8 cellular contexts compared by ENCODE assay signal in the genomic region with DNA sequence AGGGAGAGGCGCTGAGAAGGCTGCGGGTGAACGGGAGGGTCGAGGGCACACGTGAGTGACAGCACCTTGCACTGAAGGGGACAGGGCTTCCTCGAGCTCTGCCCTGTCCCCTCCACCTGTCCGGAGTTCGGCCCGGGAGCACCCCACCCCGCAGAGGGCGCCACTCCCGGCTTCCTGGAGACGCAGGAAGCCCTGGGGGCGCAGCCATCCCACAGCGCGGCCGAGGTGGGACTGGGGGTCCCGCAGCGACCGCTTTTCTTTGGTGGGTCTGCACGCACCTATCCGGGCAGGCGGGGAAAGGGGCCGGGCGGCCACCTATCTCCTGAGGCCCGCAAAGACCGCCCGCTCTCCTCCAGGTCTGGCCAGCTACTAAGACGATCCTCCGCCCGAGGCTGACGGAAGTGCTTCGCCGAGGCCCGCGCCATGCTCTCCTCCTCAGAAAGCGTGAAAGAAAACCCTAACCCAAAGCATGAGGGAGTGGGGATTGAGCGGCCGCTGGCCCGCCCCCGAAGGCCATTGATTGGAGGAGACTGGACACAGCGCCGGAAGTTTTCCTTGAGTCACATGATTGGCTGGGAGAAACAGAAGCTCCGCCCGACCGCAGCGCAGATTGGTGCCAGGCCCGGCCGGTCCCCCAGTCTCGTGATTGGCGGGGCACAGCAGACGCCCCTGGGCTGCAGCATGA. TPM values are rescaled to one million over a fixed set of nuclear protein-coding genes. Genes with fewer than 3 reads are reported as not detected.
DNase-seq lines count a peak whose midpoint lies in the region; ATAC-seq and TF ChIP-seq lines count a peak whose summit lies in the region.

No MANE protein-coding gene starts in this region.

- H3K4me1 ChIP-seq in right atrium auricular region: peaks cover 0 to 29% of the 10 kb centered on the region in 2 donors
- H3K4me1 ChIP-seq in psoas muscle: peaks cover 24% of the 10 kb centered on the region
- no peaks in the 10 kb centered on the region for H3K4me1 ChIP-seq in uterus

- POLR2A ChIA-PET in T-cell (lab: Charles Lee): interaction anchor here (0.6 to 1.1 kb wide), 6 partner anchors 20 to 1003 kb away, joined by 3 to 9 read pairs (median 4); partner anchors contain the start of genes DDX19A (in 2 of the 2), AARS1 (in 1 of the 2) and FCSK (in 1 of the 2)

- peak overlapping the region; percentile 95 for H3K27ac Mint-ChIP-seq in T-cell

- peak overlapping the region; percentile 82 to 94 (median 91) for H3K4me3 Mint-ChIP-seq in T-cell

- CTCF ChIA-PET in T-cell (lab: Charles Lee): interaction anchor here (0.5 to 1.5 kb wide), 10 partner anchors 13 to 619 kb away, joined by 3 to 6 read pairs (median 4); partner anchors contain the start of genes DDX19A (in 1 of the 2) and ST3GAL2 (in 1 of the 2)

- H3K27me3 ChIP-seq in right atrium auricular region: no peaks in the 10 kb centered on the region
- no peaks in the 10 kb centered on the region for H3K27me3 ChIP-seq in psoas muscle (ENCODE audit: insufficient read depth in 3 of 3, low read length in 2 of 3)
- no peaks in the 10 kb centered on the region for H3K27me3 ChIP-seq in uterus

- peaks cover 11% of the 10 kb centered on the region for H3K36me3 Mint-ChIP-seq in T-cell

- TF ChIP-seq CTCF in GM12875 (IDR thresholded peaks at IDR 0.05; ENCODE audit: borderline replicate concordance, insufficient read depth, low read depth, low read length): peak; percentile 33
- TF ChIP-seq CTCF in right atrium auricular region (IDR thresholded peaks at IDR 0.05): peak in 1 of 2 donors; percentile 59
- peak; percentile 34 for TF ChIP-seq CTCF in psoas muscle (IDR thresholded peaks at IDR 0.05)
- TF ChIP-seq CTCF in uterus (IDR thresholded peaks at IDR 0.05): peak; percentile 14 to 38 (median 26)

- H3K9me3 ChIP-seq in right atrium auricular region: no peaks in the 10 kb centered on the region
- no peaks in the 10 kb centered on the region for H3K9me3 ChIP-seq in psoas muscle
- no peaks in the 10 kb centered on the region for H3K9me3 ChIP-seq in uterus

- no peaks in the 10 kb centered on the region for H3K27me3 Mint-ChIP-seq in T-cell

- WGBS in psoas muscle, 3 donors: 1 to 4% (median 2%) methylated on average over 39 to 52 of the region's 52 CpGs

- TF ChIP-seq POLR2A in uterus (IDR thresholded peaks at IDR 0.05): peak; percentile 48 to 60

- no peaks in the 10 kb centered on the region for H3K9me3 Mint-ChIP-seq in T-cell

- peaks cover 6 to 25% (median 14%) of the 10 kb centered on the region in 3 donors for H3K4me1 Mint-ChIP-seq in T-cell

- H3K27ac ChIP-seq in angular gyrus (ENCODE audit: low read depth, low read length) (peak overlapping the region; percentile 79), right atrium auricular region (peak overlapping the region; percentile 78 to 88), psoas muscle (peak overlapping the region; percentile 96), uterus (peak overlapping the region; percentile 75 to 83)

- H3K4me3 ChIP-seq in GM12875 (ENCODE audit: low read depth, low read length) (peak overlapping the region; percentile 95), right atrium auricular region (peak overlapping the region; percentile 52 to 69), psoas muscle (peak overlapping the region; percentile 86), uterus (peak overlapping the region; percentile 65 to 66)

- intact Hi-C loops in psoas muscle (cut with DNase I) (loop anchor here in 1 of 2 donors (5.0 kb wide), 1 partner anchor 56 kb away; the partner anchor contains the start of gene ST3GAL2), uterus (cut with DNase I; ENCODE audit: low total_unique reads) (loop anchor here (10.0 kb wide), 1 partner anchor 54 kb away; the partner anchor contains the start of gene ST3GAL2)

- ATAC-seq in HG02798 (IDR thresholded peaks at IDR 0.05; ENCODE audit: poor library complexity, unreplicated experiment) (peak; percentile 94), T-cell (replicated peaks in 1 of 4) (peak; percentile 90 to 93 (median 91)), psoas muscle (peak; percentile 91 to 95 (median 92))

- peaks cover 6% of the 10 kb centered on the region for H3K36me3 ChIP-seq in right atrium auricular region
- H3K36me3 ChIP-seq in psoas muscle (ENCODE audit: insufficient read depth in 1 of 2, low read depth in 1 of 2): peaks cover 0 to 19% of the 10 kb centered on the region in 2 donors
- H3K36me3 ChIP-seq in uterus: no peaks in the 10 kb centered on the region

- DNase-seq in NCI-H1436 treated with DMSO at 0.1 percent for 48 hours (lab: John Stamatoyannopoulos, UW) (peak; percentile 88), T-cell (peak; percentile 84 to 97 (median 95)), right atrium auricular region (ENCODE audit: low spot score) (peak; percentile 99), psoas muscle (peak; percentile 96 to 98), uterus (peak; percentile 93 to 96)

RNA-seq across cellular contexts. Expression of gene DDX19A, which starts 34.4 kb away (rescaled TPM):
- total RNA-seq in T-cell (10 to 100 TPM; 41.8 to 56.4 (median 49.4) TPM), right atrium auricular region (10 to 100 TPM; 23.3 to 24.9 TPM), psoas muscle (10 to 100 TPM; 42.1 to 78.6 (median 54.2) TPM), uterus (100 to 1,000 TPM in 1 of 4 donors, 10 to 100 TPM in 3; 12.1 to 126 (median 41.9) TPM)
- polyA plus RNA-seq in psoas muscle: 10 to 100 TPM; 36.4 to 73.0 (median 50.1) TPM

RNA-seq across cellular contexts. Expression of gene ST3GAL2, which starts 57.8 kb away (rescaled TPM):
- total RNA-seq in T-cell (10 to 100 TPM; 18.9 to 35.1 (median 30.2) TPM), right atrium auricular region (10 to 100 TPM; 13.5 to 16.9 TPM), psoas muscle (10 to 100 TPM; 16.8 to 33.0 (median 22.6) TPM), uterus (10 to 100 TPM in 2 of 4 donors, 1 to 10 TPM in 2; 6.2 to 57.9 (median 27.5) TPM)
- polyA plus RNA-seq in psoas muscle: 10 to 100 TPM in 1 of 3 donors, 1 to 10 TPM in 2; 7.0 to 19.8 (median 8.9) TPM

Comparison
In these comparisons a context has a peak if more than half of its experiments do, and no peak if none do; other contexts are left out.
1. Peak in every context shown above with its lines: DNase-seq, ATAC-seq, H3K4me3 ChIP-seq and H3K27ac ChIP-seq.